ENCODE assay signal across 16 cellular contexts in genomic region chr9:16032799-16033198, GRCh38.
A peak's percentile ranks its signal among the peaks of the same experiment; 100 is the strongest.
DNase-seq lines count a peak whose midpoint lies in the region; ATAC-seq, FAIRE-seq and TF ChIP-seq lines count a peak whose summit lies in the region.
"Had no signal": no experiment of that assay in that cellular context is flagged by ENCODE, and none has a peak within 500 bp of the region (broad histone marks: within the 10 kb centered on the region; RNA-seq: fewer than 3 reads in every experiment).

No MANE protein-coding gene starts in this region.

- H4K91ac ChIP-seq in mesenchymal stem cell (ENCODE audit: low read length), result no peak overlapping the region

- H3K9me3 ChIP-seq in mesenchymal stem cell (ENCODE audit: control insufficient read depth, low read length), result peaks cover 6% of the 10 kb centered on the region
- no peaks in the 10 kb centered on the region for H3K9me3 ChIP-seq in aorta (ENCODE audit: control insufficient read depth, low read length)
- H3K9me3 ChIP-seq: mucosa of descending colon, tibial nerve had no signal

- peak overlapping the region; percentile 92 for H2AK5ac ChIP-seq in mesenchymal stem cell (ENCODE audit: low read length, severe bottlenecking)

- H3K36me3 ChIP-seq in mesenchymal stem cell (ENCODE audit: control insufficient read depth in 1 of 2, insufficient read depth in 2 of 2, low read depth in 1 of 2, low read length in 2 of 2), result no peaks in the 10 kb centered on the region
- no peaks in the 10 kb centered on the region for H3K36me3 ChIP-seq in aorta (ENCODE audit: control insufficient read depth in 1 of 2, insufficient read depth in 2 of 2, low read length in 1 of 2)
- H3K36me3 ChIP-seq: tibial nerve had no signal

- H3K4me3 ChIP-seq in astrocyte of the spinal cord (ENCODE audit: low read depth, low read length), result no peak overlapping the region
- H3K4me3 ChIP-seq in mesenchymal stem cell (ENCODE audit: insufficient read depth in 1 of 2, low read depth in 1 of 2, low read length in 2 of 2), result no peak overlapping the region
- no peak overlapping the region for H3K4me3 ChIP-seq in aorta (ENCODE audit: low read length in 2 of 2)
- H3K4me3 ChIP-seq: hepatocyte, mucosa of descending colon, skin epidermis, tibial nerve had no signal

- peaks cover 13% of the 10 kb centered on the region for H3K4me1 ChIP-seq in mesenchymal stem cell (ENCODE audit: control insufficient read depth, insufficient read depth, low read depth, low read length)
- no peaks in the 10 kb centered on the region for H3K4me1 ChIP-seq in aorta (ENCODE audit: control insufficient read depth in 1 of 2, insufficient read depth in 2 of 2, low read length in 2 of 2)

- no peak overlapping the region for H3K9ac ChIP-seq in mesenchymal stem cell (ENCODE audit: low read length)

- no peak overlapping the region for H4K8ac ChIP-seq in mesenchymal stem cell (ENCODE audit: low read length)

- no peak overlapping the region for H2AFZ ChIP-seq in mesenchymal stem cell (ENCODE audit: low read depth, low read length)
- H2AFZ ChIP-seq: hepatocyte had no signal

- no peak for FAIRE-seq in HTR-8/SVneo (lab: Jason Lieb, UNC)

- TF ChIP-seq CTCF in astrocyte of the spinal cord (IDR thresholded peaks at IDR 0.05; ENCODE audit: low read depth, low read length), result peak; percentile 23

- H3K27me3 ChIP-seq in mesenchymal stem cell (ENCODE audit: control insufficient read depth in 1 of 2, insufficient read depth in 1 of 2, low read length in 2 of 2), result no peaks in the 10 kb centered on the region
- no peaks in the 10 kb centered on the region for H3K27me3 ChIP-seq in aorta (ENCODE audit: control insufficient read depth in 1 of 2, insufficient read depth in 2 of 2, low read length in 1 of 2)
- H3K27me3 ChIP-seq: hepatocyte, tibial nerve had no signal

- ATAC-seq in aorta (ENCODE audit: low FRiP score), result no peak
- ATAC-seq: mucosa of descending colon had no signal

- no peak overlapping the region for H2BK120ac ChIP-seq in mesenchymal stem cell (ENCODE audit: low read depth, low read length)

- H3K79me1 ChIP-seq in mesenchymal stem cell (replicated peaks; ENCODE audit: low read length, poor library complexity, severe bottlenecking), result no peaks in the 10 kb centered on the region

- H3K18ac ChIP-seq in mesenchymal stem cell (ENCODE audit: low read depth in 1 of 2, low read length in 2 of 2), result no peak overlapping the region

- in situ Hi-C loops in Caki2 (cut with HindIII; ENCODE audit: low pct_unique_long_range_greater_than_20kb, low sequenced_read_pairs), result no loop called here
- in situ Hi-C loops in astrocyte of the spinal cord (cut with HindIII; ENCODE audit: low sequenced_read_pairs), result no loop called here

- DNase-seq in Caki2 (ENCODE audit: low read depth) (peak; percentile 86), HTR-8/SVneo (ENCODE audit: insufficient read length, low spot score) (peak; percentile 21), astrocyte of the spinal cord (ENCODE audit: low read depth, low spot score) (peak; percentile 64), mesenchymal stem cell (no peak), NCI-H2081 treated with DMSO at 0.1 percent for 48 hours (lab: John Stamatoyannopoulos, UW) (no peak), aorta (no peak), germinal center (ENCODE audit: low spot score) (no peak), DMS79 treated with DMSO at 0.1 percent for 48 hours (lab: John Stamatoyannopoulos, UW) (no peak)
- DNase-seq: activated CD4-positive, CD25-positive, alpha-beta regulatory T cell; activated gamma-delta T cell treated with Interleukin-2 at 50 U/mL for 16 hours; COR-L47; mucosa of descending colon; NCI-H2081 had no signal

- H3K14ac ChIP-seq in mesenchymal stem cell (ENCODE audit: low read length in 2 of 2), result no peak overlapping the region

- peak overlapping the region in 1 of 2 experiments; percentile 1 for H2BK12ac ChIP-seq in mesenchymal stem cell (ENCODE audit: low read length in 2 of 2)

- H3K23ac ChIP-seq in mesenchymal stem cell (ENCODE audit: low read length in 2 of 2), result no peak overlapping the region

- H2BK5ac ChIP-seq in mesenchymal stem cell (ENCODE audit: low read depth, low read length, poor library complexity, severe bottlenecking), result peak overlapping the region; percentile 92

- no peak overlapping the region for H3K4me2 ChIP-seq in mesenchymal stem cell (ENCODE audit: low read length, poor library complexity, severe bottlenecking)
- H3K4me2 ChIP-seq: hepatocyte had no signal

- 84% methylated on average over 2 of the region's 2 CpGs for WGBS in mesenchymal stem cell
- 95 to 98% methylated on average over 2 of the region's 2 CpGs for WGBS in aorta, 2 donors

- intact Hi-C loops in aorta (cut with DNase I), result no loop called here

- H3K27ac ChIP-seq in mesenchymal stem cell (ENCODE audit: low read length, poor library complexity, severe bottlenecking) (peak overlapping the region; percentile 88), aorta (ENCODE audit: low read depth in 1 of 2, low read length in 2 of 2) (no peak overlapping the region)
- H3K27ac ChIP-seq: hepatocyte, skin epidermis, tibial nerve had no signal

- H2BK15ac ChIP-seq in mesenchymal stem cell (ENCODE audit: low read depth, poor library complexity, severe bottlenecking), result no peak overlapping the region

- H3K4ac ChIP-seq in mesenchymal stem cell (ENCODE audit: low read depth in 1 of 2, low read length in 2 of 2), result no peak overlapping the region

Comparison
In these comparisons a context has a peak if more than half of its experiments do, and no peak if none do; other contexts are left out.
1. DNase-seq: peak in Caki2 (single experiment), HTR-8/SVneo (single experiment) and astrocyte of the spinal cord (single experiment); none in mesenchymal stem cell (single experiment), NCI-H2081 treated with DMSO at 0.1 percent for 48 hours (single experiment), aorta (0 of 2), germinal center (single experiment) and DMS79 treated with DMSO at 0.1 percent for 48 hours (single experiment).